Comparison of ENCODE assay signal across 8 cellular contexts in genomic region chr16:180921-181667, GRCh38. TPM values are rescaled to one million over a fixed set of nuclear protein-coding genes. Genes with fewer than 3 reads are reported as not detected.
A peak's percentile ranks its signal among the peaks of the same experiment; 100 is the strongest.
DNase-seq lines count a peak whose midpoint lies in the region; ATAC-seq and TF ChIP-seq lines count a peak whose summit lies in the region.

No MANE protein-coding gene starts in this region.

- ATAC-seq in GM18505 (IDR thresholded peaks at IDR 0.05; ENCODE audit: unreplicated experiment) = peak; percentile 53
- ATAC-seq in GM21367 (IDR thresholded peaks at IDR 0.05; ENCODE audit: unreplicated experiment) = no peak

- H3K27ac ChIP-seq in 22Rv1 (peak overlapping the region; percentile 76), right atrium auricular region (no peak overlapping the region)

- no peaks in the 10 kb centered on the region for H3K36me3 ChIP-seq in right atrium auricular region

- H3K27me3 ChIP-seq in right atrium auricular region = peaks cover 0 to 14% of the 10 kb centered on the region in 2 donors

- peak; percentile 96 for TF ChIP-seq CTCF in 22Rv1 (IDR thresholded peaks at IDR 0.05)
- peak; percentile 94 to 99 for TF ChIP-seq CTCF in right atrium auricular region (IDR thresholded peaks at IDR 0.05)
- peak; percentile 84 for TF ChIP-seq CTCF in retinal pigment epithelial cell (conservative IDR thresholded peaks at IDR 0.05; ENCODE audit: low read depth, low read length)

- peak overlapping the region; percentile 0 to 43 for H3K4me3 ChIP-seq in right atrium auricular region
- H3K4me3 ChIP-seq in retinal pigment epithelial cell (ENCODE audit: low read length) = peak overlapping the region; percentile 25

- peak; percentile 24 for TF ChIP-seq POLR2A in GM18505 (IDR thresholded peaks at IDR 0.05; ENCODE audit: borderline replicate concordance, extremely low read depth, insufficient read depth, insufficient read length)

- peak; percentile 46 for DNase-seq in NCI-H1105 treated with DMSO at 0.1 percent for 48 hours (lab: John Stamatoyannopoulos, UW)
- peak; percentile 70 to 86 (median 77) for DNase-seq in T-helper 2 cell
- DNase-seq in amniotic epithelial cell (ENCODE audit: low read depth) = peak; percentile 47
- no peak for DNase-seq in right atrium auricular region (ENCODE audit: low spot score)
- DNase-seq in retinal pigment epithelial cell (ENCODE audit: low read depth) = no peak

- peaks cover 0 to 28% of the 10 kb centered on the region in 2 donors for H3K4me1 ChIP-seq in right atrium auricular region

- no peaks in the 10 kb centered on the region for H3K9me3 ChIP-seq in right atrium auricular region

RNA-seq across cellular contexts. Expression of gene HBQ1, which starts 0.8 kb away (rescaled TPM):
- 1 to 10 TPM; 2.1 to 2.8 TPM for total RNA-seq in right atrium auricular region

RNA-seq across cellular contexts. Expression of gene HBA1, which starts 4.6 kb away (rescaled TPM):
- total RNA-seq in right atrium auricular region = 1,000 to 10,000 TPM; 1,094 to 1,137 TPM

RNA-seq across cellular contexts. Expression of gene HBA2, which starts 8.4 kb away (rescaled TPM):
- 1,000 to 10,000 TPM; 2,977 to 3,226 TPM for total RNA-seq in right atrium auricular region

RNA-seq across cellular contexts. Expression of gene HBM, which starts 15.3 kb away (rescaled TPM):
- total RNA-seq in right atrium auricular region = 1 to 10 TPM in 1 of 2 donors, not detected in 1; 1.2 TPM

RNA-seq across cellular contexts. Expression of gene HBZ, which starts 28.6 kb away (rescaled TPM):
- total RNA-seq in right atrium auricular region = not detected

Comparison
In these comparisons a context has a peak if more than half of its experiments do, and no peak if none do; other contexts are left out.
1. DNase-seq: peak in NCI-H1105 treated with DMSO at 0.1 percent for 48 hours (single experiment), T-helper 2 cell (5 of 5) and amniotic epithelial cell (single experiment); none in right atrium auricular region (single experiment) and retinal pigment epithelial cell (single experiment).
2. Peak in every context shown above with its lines, with median percentiles within 50 percentile points of each other: CTCF ChIP-seq.